ENCODE assay signal across 9 cellular contexts in the genomic region with DNA sequence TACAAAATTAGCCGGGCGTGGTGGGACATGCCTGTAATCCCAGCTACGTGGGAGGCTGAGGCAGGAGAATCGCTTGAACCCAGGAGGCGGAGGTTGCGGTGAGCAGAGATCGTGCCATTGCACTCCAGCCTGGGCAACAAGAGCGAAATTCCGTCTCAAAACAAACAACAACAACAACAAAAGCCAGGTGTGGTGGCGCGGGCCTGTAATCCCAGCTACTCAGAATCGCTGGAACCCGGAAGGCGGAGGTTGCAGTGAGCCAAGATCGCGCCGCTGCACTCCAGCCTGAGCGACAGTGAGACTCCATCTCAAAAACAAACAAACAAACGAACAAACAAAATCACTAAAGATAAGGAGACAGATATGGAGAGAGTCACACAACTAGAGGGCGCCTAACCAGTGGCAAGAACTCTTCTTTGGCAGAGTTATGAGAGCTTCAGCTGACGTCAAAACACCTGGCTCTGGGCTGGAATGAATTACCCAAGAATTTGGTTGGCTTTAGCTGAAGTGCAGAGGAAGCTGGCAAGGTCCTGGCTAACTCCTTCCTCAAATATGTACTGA. TPM values are rescaled to one million over a fixed set of nuclear protein-coding genes. Genes with fewer than 3 reads are reported as not detected.
A peak's percentile ranks its signal among the peaks of the same experiment; 100 is the strongest.
DNase-seq lines count a peak whose midpoint lies in the region; ATAC-seq and TF ChIP-seq lines count a peak whose summit lies in the region.
"Not testable (repeated sequence)": the region's sequence is repeated elsewhere in the genome, so short reads cannot be mapped to it uniquely, and the experiment has no call there.
"Had no signal": no experiment of that assay in that cellular context is flagged by ENCODE, and none has a peak within 500 bp of the region (broad histone marks: within the 10 kb centered on the region; RNA-seq: fewer than 3 reads in every experiment).

No MANE protein-coding gene starts in this region.

- peaks cover 16 to 39% (median 22%) of the 10 kb centered on the region in 4 donors for H3K4me1 Mint-ChIP-seq in CD4-positive, alpha-beta memory T cell
- not testable (repeated sequence) for H3K4me1 Mint-ChIP-seq in activated T-helper 17 cell treated with anti-CD3 and anti-CD28 coated beads, Interleukin-2, amount 50 U/mL, for 72 hours
- peaks cover 35% of the 10 kb centered on the region for H3K4me1 Mint-ChIP-seq in stimulated activated naive CD8-positive, alpha-beta T cell treated with anti-CD3 and anti-CD28 coated beads, Interleukin-15, amount 100 ng/mL, for 72 hours

- DNase-seq in CD4-positive, alpha-beta memory T cell; HAP-1 (ENCODE audit: low spot score in 2 of 2); stimulated activated naive CD8-positive, alpha-beta T cell treated with anti-CD3 and anti-CD28 coated beads, Interleukin-15, amount 100 ng/mL, for 72 hours: not testable (repeated sequence)
- DNase-seq in NCI-H2029 (lab: John Stamatoyannopoulos, UW) (peak; percentile 53), SHP77 treated with DMSO at 0.1 percent for 48 hours (lab: John Stamatoyannopoulos, UW) (peak; percentile 20), epithelial cell of esophagus (ENCODE audit: low read depth) (peak; percentile 67)

- POLR2A ChIA-PET in CD4-positive, alpha-beta memory T cell (lab: Charles Lee; ENCODE audit: partially characterized antibody): interaction anchor here (0.6 to 4.9 kb wide), 3 partner anchors 17 to 209 kb away, joined by 3 to 42 read pairs (median 3); a partner anchor contains a TSS

- TF ChIP-seq CTCF in epithelial cell of esophagus (IDR thresholded peaks at IDR 0.05; ENCODE audit: insufficient read depth, low read depth, low read length, missing control alignments) (peak; percentile 59), liver (IDR thresholded peaks at IDR 0.05; ENCODE audit: low read depth, low read length, missing input control) (peak; percentile 12)

- H3K36me3 Mint-ChIP-seq in CD4-positive, alpha-beta memory T cell: peaks cover 4 to 12% of the 10 kb centered on the region in 2 donors
- H3K36me3 Mint-ChIP-seq in activated T-helper 17 cell treated with anti-CD3 and anti-CD28 coated beads, Interleukin-2, amount 50 U/mL, for 72 hours (ENCODE audit: low read depth): peaks cover 21% of the 10 kb centered on the region

- H3K27me3 Mint-ChIP-seq in CD4-positive, alpha-beta memory T cell; activated T-helper 17 cell treated with anti-CD3 and anti-CD28 coated beads, Interleukin-2, amount 50 U/mL, for 72 hours; stimulated activated naive CD8-positive, alpha-beta T cell treated with anti-CD3 and anti-CD28 coated beads, Interleukin-15, amount 100 ng/mL, for 72 hours: not testable (repeated sequence)

- intact Hi-C loops in CD4-positive, alpha-beta memory T cell (cut with micrococcal nuclease): not testable (repeated sequence)

- not testable (repeated sequence) for H3K4me3 ChIP-seq in CD4-positive, alpha-beta memory T cell (ENCODE audit: low read length in 2 of 2); liver (ENCODE audit: low read depth in 1 of 3, low read length in 3 of 3)
- H3K4me3 ChIP-seq in HAP-1 (peak overlapping the region; percentile 89), epithelial cell of esophagus (ENCODE audit: low read length) (peak overlapping the region; percentile 99)

- peak overlapping the region in 5 of 7 donors; percentile 60 to 98 (median 78) for H3K27ac Mint-ChIP-seq in CD4-positive, alpha-beta memory T cell
- not testable (repeated sequence) for H3K27ac Mint-ChIP-seq in activated T-helper 17 cell treated with anti-CD3 and anti-CD28 coated beads, Interleukin-2, amount 50 U/mL, for 72 hours
- H3K27ac Mint-ChIP-seq in stimulated activated naive CD8-positive, alpha-beta T cell treated with anti-CD3 and anti-CD28 coated beads, Interleukin-15, amount 100 ng/mL, for 72 hours: peak overlapping the region; percentile 31 to 85

- H3K36me3 ChIP-seq in CD4-positive, alpha-beta memory T cell (ENCODE audit: insufficient read depth, low read length); HAP-1 (replicated peaks); liver (ENCODE audit: control insufficient read depth in 4 of 4, insufficient read depth in 3 of 4, low read depth in 1 of 4, low read length in 3 of 4): not testable (repeated sequence)

- H3K27ac ChIP-seq in CD4-positive, alpha-beta memory T cell (ENCODE audit: low read depth, low read length); liver (ENCODE audit: low read depth in 1 of 2, low read length in 2 of 2): not testable (repeated sequence)

- in situ Hi-C loops in HAP-1 (cut with MboI; ENCODE audit: low sequenced_read_pairs): not testable (repeated sequence)

- H3K9me3 Mint-ChIP-seq in CD4-positive, alpha-beta memory T cell; activated T-helper 17 cell treated with anti-CD3 and anti-CD28 coated beads, Interleukin-2, amount 50 U/mL, for 72 hours; stimulated activated naive CD8-positive, alpha-beta T cell treated with anti-CD3 and anti-CD28 coated beads, Interleukin-15, amount 100 ng/mL, for 72 hours: not testable (repeated sequence)

- 73% methylated on average over 21 of the region's 21 CpGs for WGBS in liver

- H3K4me1 ChIP-seq in CD4-positive, alpha-beta memory T cell (ENCODE audit: insufficient read depth, low read length): peaks cover 17% of the 10 kb centered on the region
- H3K4me1 ChIP-seq in HAP-1 (peaks cover 19% of the 10 kb centered on the region), liver (ENCODE audit: control insufficient read depth in 4 of 4, insufficient read depth in 4 of 4, low read length in 3 of 4) (peaks cover 3 to 25% (median 20%) of the 10 kb centered on the region in 4 donors)

- CTCF ChIA-PET in CD4-positive, alpha-beta memory T cell (lab: Charles Lee; ENCODE audit: partially characterized antibody): interaction anchor here (0.7 to 2.2 kb wide), 6 partner anchors 9 to 45 kb away, joined by 3 to 8 read pairs (median 4); a partner anchor contains a TSS

- not testable (repeated sequence) for ATAC-seq in activated T-helper 17 cell treated with anti-CD3 and anti-CD28 coated beads, Interleukin-2, amount 50 U/mL, for 72 hours (replicated peaks); stimulated activated naive CD8-positive, alpha-beta T cell treated with anti-CD3 and anti-CD28 coated beads, Interleukin-15, amount 100 ng/mL, for 72 hours

- not testable (repeated sequence) for H3K9ac ChIP-seq in liver (ENCODE audit: low read depth in 1 of 2, low read length in 2 of 2)

- peak overlapping the region in 6 of 8 donors; percentile 22 to 96 (median 63) for H3K4me3 Mint-ChIP-seq in CD4-positive, alpha-beta memory T cell
- peak overlapping the region; percentile 93 for H3K4me3 Mint-ChIP-seq in activated T-helper 17 cell treated with anti-CD3 and anti-CD28 coated beads, Interleukin-2, amount 50 U/mL, for 72 hours
- H3K4me3 Mint-ChIP-seq in stimulated activated naive CD8-positive, alpha-beta T cell treated with anti-CD3 and anti-CD28 coated beads, Interleukin-15, amount 100 ng/mL, for 72 hours: peak overlapping the region; percentile 96 to 100

- H3K9me3 ChIP-seq in CD4-positive, alpha-beta memory T cell (ENCODE audit: control insufficient read depth in 1 of 2, low read length in 2 of 2); HAP-1; liver (ENCODE audit: control insufficient read depth in 4 of 4, low read length in 3 of 4): not testable (repeated sequence)

- not testable (repeated sequence) for TF ChIP-seq RAD21 in liver (IDR thresholded peaks at IDR 0.05)

- H3K27me3 ChIP-seq in CD4-positive, alpha-beta memory T cell (ENCODE audit: insufficient read depth, low read length); HAP-1 (ENCODE audit: low read depth); liver (ENCODE audit: control insufficient read depth in 4 of 4, insufficient read depth in 4 of 4, low read length in 3 of 4): not testable (repeated sequence)

TF ChIP-seq in liver, 16 proteins besides CTCF, POLR2A, EP300 and RAD21:
- TF ChIP-seq SP1 (IDR thresholded peaks at IDR 0.05) (peak; percentile 6), HNF4A (conservative IDR thresholded peaks at IDR 0.05) (peak in 1 of 2 donors; percentile 8)

RNA-seq across cellular contexts. Expression of a gene that starts 1.2 kb away (rescaled TPM):
- 10 to 100 TPM; 17.9 to 18.8 TPM for total RNA-seq in CD4-positive, alpha-beta memory T cell
- polyA plus RNA-seq in CD4-positive, alpha-beta memory T cell: 10 to 100 TPM; 10.7 to 14.0 TPM
- 10 to 100 TPM; 24.2 to 30.0 TPM for total RNA-seq in activated T-helper 17 cell treated with anti-CD3 and anti-CD28 coated beads, Interleukin-2, amount 50 U/mL, for 72 hours
- 1 to 10 TPM; 7.7 to 8.6 TPM for total RNA-seq in liver
- polyA plus RNA-seq in liver: 1 to 10 TPM; 4.5 to 5.7 TPM

RNA-seq across cellular contexts. Expression of a gene that starts 17.6 kb away (rescaled TPM):
- 1 to 10 TPM; 8.1 to 8.4 TPM for total RNA-seq in CD4-positive, alpha-beta memory T cell
- polyA plus RNA-seq in CD4-positive, alpha-beta memory T cell: under 1 TPM in 1 of 2 donors, not detected in 1; 1.00 TPM
- total RNA-seq in activated T-helper 17 cell treated with anti-CD3 and anti-CD28 coated beads, Interleukin-2, amount 50 U/mL, for 72 hours: 10 to 100 TPM; 16.3 to 24.3 TPM
- 1 to 10 TPM; 1.3 to 4.5 TPM for total RNA-seq in liver
- polyA plus RNA-seq in liver: under 1 TPM; 0.44 to 0.84 TPM

RNA-seq across cellular contexts. Expression of a gene that starts 34.6 kb away (rescaled TPM):
- total RNA-seq in CD4-positive, alpha-beta memory T cell: not detected
- under 1 TPM; 0.21 to 0.31 TPM for polyA plus RNA-seq in CD4-positive, alpha-beta memory T cell
- total RNA-seq in activated T-helper 17 cell treated with anti-CD3 and anti-CD28 coated beads, Interleukin-2, amount 50 U/mL, for 72 hours: under 1 TPM in 1 of 2 donors, not detected in 1; 0.58 TPM
- not detected for total RNA-seq in liver
- polyA plus RNA-seq in liver: under 1 TPM in 1 of 2 donors, not detected in 1; 0.31 TPM
- total RNA-seq: ascending aorta had no signal
